In the genomic region with DNA sequence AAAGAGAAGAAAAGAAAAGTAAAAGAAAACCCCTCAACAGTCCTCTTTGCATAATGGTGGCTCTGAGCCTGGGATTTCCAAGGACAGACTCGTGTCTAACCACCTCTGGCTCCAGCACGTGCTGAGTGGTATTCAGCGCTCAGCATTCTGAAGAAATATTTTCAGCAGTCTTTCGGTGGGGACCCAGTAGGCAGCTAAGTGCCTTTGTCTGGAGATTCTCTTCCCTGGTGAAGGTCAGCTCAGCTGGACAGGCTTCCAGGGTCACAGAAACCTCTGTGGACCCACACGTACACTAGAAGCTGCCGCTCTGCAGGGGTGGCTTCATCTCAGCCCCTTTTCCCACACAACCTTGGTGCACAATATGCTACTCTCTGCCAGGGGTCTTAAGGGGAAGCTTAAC, we compare ENCODE assay signal across 3 cellular contexts.
"Had no signal": no experiment of that assay in that cellular context is flagged by ENCODE, and none has a peak within 500 bp of the region (broad histone marks: within the 10 kb centered on the region; RNA-seq: fewer than 3 reads in every experiment).

No MANE protein-coding gene starts in this region.

- H3K4me3 ChIP-seq: GM12878 had no signal

- ATAC-seq: GM12878 had no signal

- DNase-seq: GDM1, GF-D8 had no signal
